Comparison of ENCODE assay signal across 26 cellular contexts in genomic region chr16:4836727-4837126, GRCh38. TPM values are rescaled to one million over a fixed set of nuclear protein-coding genes. Genes with fewer than 3 reads are reported as not detected.
"Had no signal": no experiment of that assay in that cellular context is flagged by ENCODE, and none has a peak within 500 bp of the region (broad histone marks: within the 10 kb centered on the region; RNA-seq: fewer than 3 reads in every experiment).

No MANE protein-coding gene starts in this region.

- ATAC-seq: gastroesophageal sphincter; naive thymus-derived CD4-positive, alpha-beta T cell; pancreas; SK-N-SH treated with all-trans-retinoic acid at 6 μM for 48 hours had no signal

- H3K4me1 ChIP-seq: ascending aorta, pancreas, right lobe of liver had no signal

- H3K4me1 Mint-ChIP-seq: mesothelial cell of epicardium had no signal

- H3K27me3 ChIP-seq: ascending aorta, brain microvascular endothelial cell, gastroesophageal sphincter, pancreas, right lobe of liver had no signal

- H3K27ac Mint-ChIP-seq: activated naive CD8-positive, alpha-beta T cell treated with anti-CD3 and anti-CD28 coated beads, Interleukin-2, amount 10 ng/mL, durations not matched to agents 7 days and 5 days; mesothelial cell of epicardium; stimulated activated naive CD8-positive, alpha-beta T cell treated with anti-CD3 and anti-CD28 coated beads, Interleukin-15, Interleukin-2, amounts not matched to agents 100 ng/mL and 50 ng/mL, for 24 hours had no signal

- H3K4me3 Mint-ChIP-seq: activated naive CD8-positive, alpha-beta T cell treated with anti-CD3 and anti-CD28 coated beads, Interleukin-2, amount 10 ng/mL, durations not matched to agents 7 days and 5 days; mesothelial cell of epicardium; naive thymus-derived CD4-positive, alpha-beta T cell; stimulated activated naive CD8-positive, alpha-beta T cell treated with anti-CD3 and anti-CD28 coated beads, Interleukin-15, Interleukin-2, amounts not matched to agents 100 ng/mL and 50 ng/mL, for 24 hours had no signal

- H3K4me3 ChIP-seq: ascending aorta, gastroesophageal sphincter, pancreas, right lobe of liver, thoracic aorta had no signal

- H3K27me3 Mint-ChIP-seq: activated naive CD8-positive, alpha-beta T cell treated with anti-CD3 and anti-CD28 coated beads, Interleukin-2, amount 10 ng/mL, durations not matched to agents 7 days and 5 days; naive thymus-derived CD4-positive, alpha-beta T cell; stimulated activated naive CD8-positive, alpha-beta T cell treated with anti-CD3 and anti-CD28 coated beads, Interleukin-15, Interleukin-2, amounts not matched to agents 100 ng/mL and 50 ng/mL, for 24 hours had no signal

- H3K27ac ChIP-seq: ascending aorta, brain microvascular endothelial cell, gastroesophageal sphincter, pancreas, right lobe of liver, thoracic aorta had no signal

- DNase-seq: activated CD4-positive, alpha-beta T cell treated with anti-CD3 and anti-CD28 coated beads for 4 hours; activated CD4-positive, alpha-beta T cell treated with anti-CD3 and anti-CD28 coated beads, Interleukin-2, amount 50 U/mL, for 4 hours; activated naive CD4-positive, alpha-beta T cell treated with Interleukin-2 at 50 U/mL for 16 hours; activated naive CD8-positive, alpha-beta T cell treated with anti-CD3 and anti-CD28 coated beads, Interleukin-2, amount 10 ng/mL, durations not matched to agents 7 days and 5 days; brain microvascular endothelial cell; caudate nucleus; hippocampal formation; left cardiac atrium; naive thymus-derived CD4-positive, alpha-beta T cell; pancreas; right lobe of liver; stimulated activated CD4-positive, alpha-beta T cell treated with anti-CD3 and anti-CD28 coated beads, Interleukin-2, amount 100 ng/mL, for 48 hours had no signal

- H3K9me3 ChIP-seq: ascending aorta, gastroesophageal sphincter, pancreas, right lobe of liver, thoracic aorta had no signal

- H3K9me3 Mint-ChIP-seq: activated naive CD8-positive, alpha-beta T cell treated with anti-CD3 and anti-CD28 coated beads, Interleukin-2, amount 10 ng/mL, durations not matched to agents 7 days and 5 days; mesothelial cell of epicardium; naive thymus-derived CD4-positive, alpha-beta T cell; stimulated activated naive CD8-positive, alpha-beta T cell treated with anti-CD3 and anti-CD28 coated beads, Interleukin-15, Interleukin-2, amounts not matched to agents 100 ng/mL and 50 ng/mL, for 24 hours had no signal

RNA-seq across cellular contexts. Expression of gene SMIM22, which starts 41.6 kb away (rescaled TPM):
- total RNA-seq: activated naive CD8-positive, alpha-beta T cell treated with anti-CD3 and anti-CD28 coated beads, Interleukin-2, amount 10 ng/mL, durations not matched to agents 7 days and 5 days; ascending aorta; endothelial cell of umbilical vein; fibroblast of lung; fibroblast of villous mesenchyme; gastroesophageal sphincter; left cardiac atrium; mesothelial cell of epicardium; naive thymus-derived CD4-positive, alpha-beta T cell; skeletal muscle tissue; subcutaneous adipose tissue; thoracic aorta had no signal
- polyA plus RNA-seq: endothelial cell of umbilical vein; fibroblast of lung; naive thymus-derived CD4-positive, alpha-beta T cell; neural cell had no signal

RNA-seq across cellular contexts. Expression of gene SEPTIN12, which starts 48.6 kb away (rescaled TPM):
- total RNA-seq: activated naive CD8-positive, alpha-beta T cell treated with anti-CD3 and anti-CD28 coated beads, Interleukin-2, amount 10 ng/mL, durations not matched to agents 7 days and 5 days; ascending aorta; endothelial cell of umbilical vein; fibroblast of lung; fibroblast of villous mesenchyme; gastroesophageal sphincter; left cardiac atrium; lower leg skin; naive thymus-derived CD4-positive, alpha-beta T cell; pancreas; right lobe of liver; skeletal muscle tissue; subcutaneous adipose tissue; thoracic aorta had no signal
- polyA plus RNA-seq: endothelial cell of umbilical vein; fibroblast of lung; keratinocyte; naive thymus-derived CD4-positive, alpha-beta T cell had no signal
